Comparison of ENCODE assay signal across 12 cellular contexts in the genomic region with DNA sequence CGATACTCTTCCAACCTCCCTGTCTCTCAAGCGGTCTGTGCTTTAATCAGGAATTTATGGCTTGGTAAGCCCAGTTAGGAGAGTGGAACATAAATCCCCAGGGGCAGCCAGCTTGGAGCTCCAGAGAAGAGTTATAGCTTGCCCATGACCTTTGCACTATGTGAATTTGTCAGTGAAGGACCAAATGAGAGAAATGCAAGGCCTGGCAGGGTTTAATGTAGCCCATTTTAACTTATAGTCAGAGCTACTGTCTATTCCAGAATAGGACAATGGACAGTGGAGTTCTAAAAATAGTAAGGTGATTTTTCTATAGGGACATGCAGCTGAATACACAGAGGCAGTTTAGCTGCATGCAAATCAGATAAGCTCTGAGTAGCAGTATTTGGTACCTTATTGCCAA.
DNase-seq lines count a peak whose midpoint lies in the region; ATAC-seq, FAIRE-seq and TF ChIP-seq lines count a peak whose summit lies in the region.
"Had no signal": no experiment of that assay in that cellular context is flagged by ENCODE, and none has a peak within 500 bp of the region (broad histone marks: within the 10 kb centered on the region; RNA-seq: fewer than 3 reads in every experiment).

No MANE protein-coding gene starts in this region.

- CTCF ChIA-PET in SK-N-SH (lab: Yijun Ruan, JAX), result no interaction called here

- no peak overlapping the region for H3K14ac ChIP-seq in mesenchymal stem cell (ENCODE audit: low read length in 2 of 2)

- H3K36me3 ChIP-seq in SK-N-SH (replicated peaks in 1 of 2; ENCODE audit: control insufficient read depth in 1 of 2, insufficient read depth in 2 of 2, low read length in 1 of 2), result no peaks in the 10 kb centered on the region
- no peaks in the 10 kb centered on the region for H3K36me3 ChIP-seq in body of pancreas (replicated peaks in 1 of 2; ENCODE audit: insufficient read depth in 1 of 2, low read depth in 2 of 2)
- no peaks in the 10 kb centered on the region for H3K36me3 ChIP-seq in mesenchymal stem cell (ENCODE audit: control insufficient read depth in 1 of 2, insufficient read depth in 2 of 2, low read depth in 1 of 2, low read length in 2 of 2)
- no peaks in the 10 kb centered on the region for H3K36me3 ChIP-seq in transverse colon
- H3K36me3 ChIP-seq in kidney (ENCODE audit: control insufficient read depth in 1 of 2, insufficient read depth in 2 of 2, low read length in 2 of 2), result no peaks in the 10 kb centered on the region

- H3K23ac ChIP-seq in mesenchymal stem cell (ENCODE audit: low read length in 2 of 2), result no peak overlapping the region

- H2AK5ac ChIP-seq in mesenchymal stem cell (ENCODE audit: low read length, severe bottlenecking), result no peak overlapping the region

- TF ChIP-seq POLR2A in body of pancreas (IDR thresholded peaks at IDR 0.05), result no peak
- no peak for TF ChIP-seq POLR2A in transverse colon (IDR thresholded peaks at IDR 0.05)

- H3K79me1 ChIP-seq in mesenchymal stem cell (replicated peaks; ENCODE audit: low read length, poor library complexity, severe bottlenecking), result no peaks in the 10 kb centered on the region

- TF ChIP-seq EP300 in SK-N-SH (IDR thresholded peaks at IDR 0.05; ENCODE audit: borderline replicate concordance in 1 of 2, low read depth in 1 of 2, low read length in 1 of 2) (no peak), transverse colon (IDR thresholded peaks at IDR 0.05; ENCODE audit: low read depth) (no peak)

- H2BK12ac ChIP-seq in mesenchymal stem cell (ENCODE audit: low read length in 2 of 2), result no peak overlapping the region

- H3F3A ChIP-seq in SK-N-SH (replicated peaks; ENCODE audit: insufficient read depth), result peaks cover 46% of the 10 kb centered on the region

- no peak overlapping the region for H2BK120ac ChIP-seq in mesenchymal stem cell (ENCODE audit: low read depth, low read length)

- no peak overlapping the region for H3K4ac ChIP-seq in mesenchymal stem cell (ENCODE audit: low read depth in 1 of 2, low read length in 2 of 2)

- POLR2A ChIA-PET in SK-N-SH (lab: Yijun Ruan, JAX), result no interaction called here

- no peak overlapping the region for H4K8ac ChIP-seq in mesenchymal stem cell (ENCODE audit: low read length)

- H2AFZ ChIP-seq in SK-N-SH (ENCODE audit: low read depth) (no peak overlapping the region), mesenchymal stem cell (ENCODE audit: low read depth, low read length) (no peak overlapping the region)

- no peaks in the 10 kb centered on the region for H3K27me3 ChIP-seq in SK-N-SH (ENCODE audit: insufficient read depth)
- H3K27me3 ChIP-seq in body of pancreas, result no peaks in the 10 kb centered on the region
- H3K27me3 ChIP-seq in mesenchymal stem cell (ENCODE audit: control insufficient read depth in 1 of 2, insufficient read depth in 1 of 2, low read length in 2 of 2), result no peaks in the 10 kb centered on the region
- no peaks in the 10 kb centered on the region for H3K27me3 ChIP-seq in transverse colon

- no peaks in the 10 kb centered on the region for H3K9me3 ChIP-seq in SK-N-SH
- H3K9me3 ChIP-seq in body of pancreas, result no peaks in the 10 kb centered on the region
- no peaks in the 10 kb centered on the region for H3K9me3 ChIP-seq in mesenchymal stem cell (ENCODE audit: control insufficient read depth, low read length)
- H3K9me3 ChIP-seq in transverse colon, result no peaks in the 10 kb centered on the region
- H3K9me3 ChIP-seq in kidney (ENCODE audit: control insufficient read depth in 1 of 2, low read length in 2 of 2), result no peaks in the 10 kb centered on the region

- peaks cover 6 to 50% of the 10 kb centered on the region in 2 experiments for H3K4me1 ChIP-seq in SK-N-SH (ENCODE audit: control insufficient read depth in 1 of 2, insufficient read depth in 2 of 2, low read depth in 1 of 2, low read length in 1 of 2)
- H3K4me1 ChIP-seq in body of pancreas, result peaks cover 46% of the 10 kb centered on the region
- peaks cover 6% of the 10 kb centered on the region for H3K4me1 ChIP-seq in mesenchymal stem cell (ENCODE audit: control insufficient read depth, insufficient read depth, low read depth, low read length)
- peaks cover 0 to 37% (median 8%) of the 10 kb centered on the region in 4 donors for H3K4me1 ChIP-seq in transverse colon
- peaks cover 0 to 2% of the 10 kb centered on the region in 2 donors for H3K4me1 ChIP-seq in kidney (ENCODE audit: control insufficient read depth in 1 of 2, insufficient read depth in 1 of 2, low read depth in 1 of 2, low read length in 2 of 2)

- H3K4me3 ChIP-seq in SK-N-SH (ENCODE audit: low read depth in 2 of 2, low read length in 1 of 2), result no peak overlapping the region
- H3K4me3 ChIP-seq in body of pancreas, result no peak overlapping the region
- H3K4me3 ChIP-seq in mesenchymal stem cell (ENCODE audit: insufficient read depth in 1 of 2, low read depth in 1 of 2, low read length in 2 of 2), result no peak overlapping the region
- no peak overlapping the region for H3K4me3 ChIP-seq in transverse colon
- H3K4me3 ChIP-seq in kidney (ENCODE audit: low read length in 2 of 2), result no peak overlapping the region

- H4K91ac ChIP-seq in mesenchymal stem cell (ENCODE audit: low read length), result no peak overlapping the region

- no peak overlapping the region for H3K18ac ChIP-seq in mesenchymal stem cell (ENCODE audit: low read depth in 1 of 2, low read length in 2 of 2)

- H3K9ac ChIP-seq in SK-N-SH (no peak overlapping the region; the same call in 1 of the 2 replicates), mesenchymal stem cell (ENCODE audit: low read length) (peak overlapping the region; percentile 2), kidney (ENCODE audit: low read length in 2 of 2) (no peak overlapping the region)

- no peak overlapping the region for H2BK15ac ChIP-seq in mesenchymal stem cell (ENCODE audit: low read depth, poor library complexity, severe bottlenecking)

- FAIRE-seq in kidney (lab: Jason Lieb, UNC), result no peak
- FAIRE-seq: A204.1 had no signal

- no peaks in the 10 kb centered on the region for H3K9me2 ChIP-seq in SK-N-SH

- peak overlapping the region; percentile 21; the same call in 1 of the 2 replicates for H3K4me2 ChIP-seq in SK-N-SH
- no peak overlapping the region for H3K4me2 ChIP-seq in mesenchymal stem cell (ENCODE audit: low read length, poor library complexity, severe bottlenecking)

- no peak for ATAC-seq in SK-N-SH treated with all-trans-retinoic acid at 6 μM for 48 hours
- ATAC-seq in body of pancreas, result no peak
- ATAC-seq in GM21515 (IDR thresholded peaks at IDR 0.05; ENCODE audit: unreplicated experiment), result no peak
- ATAC-seq in HG03442 (IDR thresholded peaks at IDR 0.05; ENCODE audit: unreplicated experiment), result no peak
- ATAC-seq: stimulated activated naive CD8-positive, alpha-beta T cell treated with anti-CD3 and anti-CD28 coated beads, Interleukin-15, amount 100 ng/mL, for 72 hours had no signal

- TF ChIP-seq RAD21 in SK-N-SH (IDR thresholded peaks at IDR 0.05; ENCODE audit: low read length), result no peak

- no peak overlapping the region for H2BK5ac ChIP-seq in mesenchymal stem cell (ENCODE audit: low read depth, low read length, poor library complexity, severe bottlenecking)

- in situ Hi-C loops in transverse colon (cut with MboI; ENCODE audit: low pct_ligation_motif_present in 1 of 4, low pct_unique_long_range_greater_than_20kb in 1 of 4, low sequenced_read_pairs in 3 of 4), result no loop called here

- H3K79me2 ChIP-seq in SK-N-SH (ENCODE audit: insufficient read depth), result no peaks in the 10 kb centered on the region

- H3K27ac ChIP-seq in SK-N-SH (ENCODE audit: low read depth in 2 of 2, low read length in 1 of 2), result peak overlapping the region; percentile 68 to 88; a peak in 3 of 4 replicates
- peak overlapping the region; percentile 11 to 84 (median 24) for H3K27ac ChIP-seq in body of pancreas
- H3K27ac ChIP-seq in mesenchymal stem cell (ENCODE audit: low read length, poor library complexity, severe bottlenecking), result peak overlapping the region; percentile 75
- peak overlapping the region; percentile 76 to 88 (median 82) for H3K27ac ChIP-seq in transverse colon
- H3K27ac ChIP-seq in kidney (ENCODE audit: low read depth in 2 of 2, low read length in 2 of 2), result no peak overlapping the region

- 53% methylated on average over 2 of the region's 2 CpGs for WGBS in SK-N-SH (ENCODE audit: low lambda C conversion rate)
- WGBS in body of pancreas, 2 donors, result 76% methylated on average over 2 of the region's 2 CpGs
- WGBS in mesenchymal stem cell, result 8% methylated on average over 1 of the region's 2 CpGs
- WGBS in transverse colon (ENCODE audit: low coverage in 1 of 2), 2 donors, result 35 to 78% methylated on average over 1 to 2 of the region's 2 CpGs

- no peak for DNase-seq in SK-N-SH
- no peak for DNase-seq in body of pancreas
- peak; percentile 67 for DNase-seq in mesenchymal stem cell
- DNase-seq in transverse colon, result no peak
- DNase-seq in kidney, result no peak
- DNase-seq: cerebellar nuclear complex; NCI-H1048; stimulated activated naive CD8-positive, alpha-beta T cell treated with anti-CD3 and anti-CD28 coated beads, Interleukin-15, amount 100 ng/mL, for 72 hours had no signal

- intact Hi-C loops in body of pancreas (cut with DNase I) (no loop called here), transverse colon (cut with DNase I; ENCODE audit: low total_unique reads) (loop anchor here (1.0 to 10.0 kb wide), 2 partner anchors 87 to 168 kb away; a partner anchor contains a TSS), kidney (cut with DNase I) (no loop called here)

- no peaks in the 10 kb centered on the region for H4K20me1 ChIP-seq in SK-N-SH (ENCODE audit: insufficient read depth)

- TF ChIP-seq CTCF in SK-N-SH (IDR thresholded peaks at IDR 0.05) (no peak), body of pancreas (IDR thresholded peaks at IDR 0.05) (no peak), transverse colon (IDR thresholded peaks at IDR 0.05) (no peak), kidney (IDR thresholded peaks at IDR 0.05; ENCODE audit: borderline replicate concordance, extremely low read depth, insufficient read depth) (no peak)

TF ChIP-seq in SK-N-SH, 30 proteins besides CTCF, POLR2A, EP300 and RAD21:
- TF ChIP-seq MEF2A (IDR thresholded peaks at IDR 0.05; ENCODE audit: borderline replicate concordance, low read depth) (peak; percentile 51; the same call in 1 of the 2 replicates), NRF1 (IDR thresholded peaks at IDR 0.05; ENCODE audit: low read depth, low read length) (no peak)

TF ChIP-seq in SK-N-SH treated with all-trans-retinoic acid at 6 μM for 48 hours, 23 proteins besides CTCF, POLR2A, EP300 and RAD21 (continues in another document):
- TF ChIP-seq BACH2 (CRISPR knock-in tag; IDR thresholded peaks at IDR 0.05; ENCODE audit: borderline replicate concordance) (no peak), RARB (CRISPR knock-in tag; IDR thresholded peaks at IDR 0.05) (no peak)
- TF ChIP-seq, protein P1, sequence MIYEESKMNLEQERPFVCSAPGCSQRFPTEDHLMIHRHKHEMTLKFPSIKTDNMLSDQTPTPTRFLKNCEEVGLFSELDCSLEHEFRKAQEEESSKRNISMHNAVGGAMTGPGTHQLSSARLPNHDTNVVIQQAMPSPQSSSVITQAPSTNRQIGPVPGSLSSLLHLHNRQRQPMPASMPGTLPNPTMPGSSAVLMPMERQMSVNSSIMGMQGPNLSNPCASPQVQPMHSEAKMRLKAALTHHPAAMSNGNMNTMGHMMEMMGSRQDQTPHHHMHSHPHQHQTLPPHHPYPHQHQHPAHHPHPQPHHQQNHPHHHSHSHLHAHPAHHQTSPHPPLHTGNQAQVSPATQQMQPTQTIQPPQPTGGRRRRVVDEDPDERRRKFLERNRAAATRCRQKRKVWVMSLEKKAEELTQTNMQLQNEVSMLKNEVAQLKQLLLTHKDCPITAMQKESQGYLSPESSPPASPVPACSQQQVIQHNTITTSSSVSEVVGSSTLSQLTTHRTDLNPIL (CRISPR knock-in tag; IDR thresholded peaks at IDR 0.05; ENCODE audit: low read depth), result no peak

Comparison
In these comparisons a context has a peak if more than half of its experiments do, and no peak if none do; other contexts are left out.
1. H3K27ac ChIP-seq: peak in SK-N-SH (2 of 2), body of pancreas (4 of 4), mesenchymal stem cell (single experiment) and transverse colon (4 of 4); none in kidney (0 of 2).